1 cellular context compared by ENCODE assay signal in genomic region chr19:46488551-46488950, GRCh38.
TF ChIP-seq lines count a peak whose summit lies in the region.

No MANE protein-coding gene starts in this region.

TF ChIP-seq in HepG2, 621 proteins besides CTCF, POLR2A, EP300 and RAD21:
- TF ChIP-seq ZNF619 (CRISPR knock-in tag; IDR thresholded peaks at IDR 0.05) (no peak), CBFB (CRISPR knock-in tag; IDR thresholded peaks at IDR 0.05) (no peak), NR3C1 (CRISPR knock-in tag; IDR thresholded peaks at IDR 0.05) (no peak), ZBTB42 (CRISPR knock-in tag; IDR thresholded peaks at IDR 0.05) (no peak)
